Comparison of ENCODE assay signal across 1 cellular context in genomic region chr6:138499303-138499991, GRCh38.
TF ChIP-seq lines count a peak whose summit lies in the region.

Gene NHSL1, minus strand, starts transcription at chr6:138499494. Its CDS starts 204 bp downstream, at chr6:138499290.

TF ChIP-seq in HepG2, 621 proteins besides CTCF, POLR2A, EP300 and RAD21 (continued from another document and continues in another):
- TF ChIP-seq SYNCRIP (IDR thresholded peaks at IDR 0.05; ENCODE audit: insufficient read depth, low read depth, low read length): no peak
- no peak for TF ChIP-seq ZNF644 (CRISPR knock-in tag; IDR thresholded peaks at IDR 0.05; ENCODE audit: low read depth)
- no peak for TF ChIP-seq ZNF563 (CRISPR knock-in tag; IDR thresholded peaks at IDR 0.05)
- 0 out of 2 replicates have a peak, but pooled peaks have one; percentile 62 for TF ChIP-seq MIER2 (CRISPR knock-in tag; IDR thresholded peaks at IDR 0.05)
- TF ChIP-seq ZNF569 (CRISPR knock-in tag; IDR thresholded peaks at IDR 0.05; ENCODE audit: borderline replicate concordance): no peak
- TF ChIP-seq WIZ (CRISPR knock-in tag; IDR thresholded peaks at IDR 0.05): no peak
- TF ChIP-seq POLR2AphosphoS2 (IDR thresholded peaks at IDR 0.05; ENCODE audit: low read depth, low read length): no peak
- no peak for TF ChIP-seq KDM5B (CRISPR knock-in tag; IDR thresholded peaks at IDR 0.05; ENCODE audit: borderline replicate concordance)
- no peak for TF ChIP-seq ZNF30 (CRISPR knock-in tag; IDR thresholded peaks at IDR 0.05)
- no peak for TF ChIP-seq ZNF17 (CRISPR knock-in tag; IDR thresholded peaks at IDR 0.05)
- TF ChIP-seq ZNF296 (CRISPR knock-in tag; conservative IDR thresholded peaks at IDR 0.05): no peak
- no peak for TF ChIP-seq HOXA9 (CRISPR knock-in tag; IDR thresholded peaks at IDR 0.05; ENCODE audit: borderline replicate concordance)
- TF ChIP-seq ZNF790 (CRISPR knock-in tag; IDR thresholded peaks at IDR 0.05; ENCODE audit: borderline replicate concordance): no peak
- peak; percentile 73 for TF ChIP-seq MIXL1 (CRISPR knock-in tag; IDR thresholded peaks at IDR 0.05)
- TF ChIP-seq ZBTB10 (CRISPR knock-in tag; IDR thresholded peaks at IDR 0.05; ENCODE audit: borderline replicate concordance): no peak
- TF ChIP-seq ZBTB40 (IDR thresholded peaks at IDR 0.05): no peak
- no peak for TF ChIP-seq ZBTB40 (CRISPR knock-in tag; IDR thresholded peaks at IDR 0.05)
- TF ChIP-seq TAF1 (CRISPR knock-in tag; IDR thresholded peaks at IDR 0.05): peak; percentile 68; the same call in 1 of the 2 replicates
- TF ChIP-seq YEATS4 (CRISPR knock-in tag; IDR thresholded peaks at IDR 0.05; ENCODE audit: borderline replicate concordance): peak; percentile 70
- TF ChIP-seq KDM1A (CRISPR knock-in tag; IDR thresholded peaks at IDR 0.05): no peak
- TF ChIP-seq SNAI1 (CRISPR knock-in tag; IDR thresholded peaks at IDR 0.05; ENCODE audit: borderline replicate concordance): no peak
- TF ChIP-seq ARNT2 (CRISPR knock-in tag; IDR thresholded peaks at IDR 0.05; ENCODE audit: low read depth): 0 out of 2 replicates have a peak, but pooled peaks have one; percentile 37
- TF ChIP-seq JARID2 (CRISPR knock-in tag; IDR thresholded peaks at IDR 0.05; ENCODE audit: insufficient replicate concordance): no peak
- TF ChIP-seq MTA3 (CRISPR knock-in tag; IDR thresholded peaks at IDR 0.05): no peak
- no peak for TF ChIP-seq BHLHE40 (IDR thresholded peaks at IDR 0.05; ENCODE audit: low read length)
- no peak for TF ChIP-seq ZNF138 (CRISPR knock-in tag; IDR thresholded peaks at IDR 0.05; ENCODE audit: low read depth)
- no peak for TF ChIP-seq HES4 (CRISPR knock-in tag; IDR thresholded peaks at IDR 0.05; ENCODE audit: borderline replicate concordance)
- TF ChIP-seq ZBTB14 (CRISPR knock-in tag; IDR thresholded peaks at IDR 0.05): no peak
- no peak for TF ChIP-seq LBX2 (CRISPR knock-in tag; IDR thresholded peaks at IDR 0.05; ENCODE audit: borderline replicate concordance)
- TF ChIP-seq TEAD3 (CRISPR knock-in tag; optimal IDR thresholded peaks at IDR 0.05; ENCODE audit: borderline replicate concordance): peak; percentile 20
- TF ChIP-seq ZNF713 (CRISPR knock-in tag; IDR thresholded peaks at IDR 0.05): no peak
- TF ChIP-seq ZNF333 (CRISPR knock-in tag; IDR thresholded peaks at IDR 0.05; ENCODE audit: borderline replicate concordance): no peak
- peak; percentile 43; the same call in 1 of the 2 replicates for TF ChIP-seq ZSCAN29 (CRISPR knock-in tag; conservative IDR thresholded peaks at IDR 0.05)
- no peak for TF ChIP-seq PTBP1 (IDR thresholded peaks at IDR 0.05; ENCODE audit: low read depth, low read length, poor library complexity, severe bottlenecking)
- TF ChIP-seq ZNF687 (CRISPR knock-in tag; IDR thresholded peaks at IDR 0.05): no peak
- TF ChIP-seq SMARCE1 (IDR thresholded peaks at IDR 0.05; ENCODE audit: borderline replicate concordance): no peak
- TF ChIP-seq MNT (IDR thresholded peaks at IDR 0.05): 0 out of 2 replicates have a peak, but pooled peaks have one; percentile 3
- no peak for TF ChIP-seq NR0B2 (CRISPR knock-in tag; IDR thresholded peaks at IDR 0.05)
- no peak; the same call in 1 of the 2 replicates for TF ChIP-seq TFAP4 (IDR thresholded peaks at IDR 0.05; ENCODE audit: borderline replicate concordance, low read depth)
- TF ChIP-seq FLYWCH1 (CRISPR knock-in tag; IDR thresholded peaks at IDR 0.05): no peak
- TF ChIP-seq ZNF460 (CRISPR knock-in tag; IDR thresholded peaks at IDR 0.05; ENCODE audit: borderline replicate concordance): no peak
- no peak for TF ChIP-seq ZFY (CRISPR knock-in tag; IDR thresholded peaks at IDR 0.05)
- TF ChIP-seq THAP11 (CRISPR knock-in tag; IDR thresholded peaks at IDR 0.05): peak; percentile 50; the same call in 1 of the 2 replicates
